8 cellular contexts compared by ENCODE assay signal in genomic region chr1:174005032-174005431, GRCh38. TPM values are rescaled to one million over a fixed set of nuclear protein-coding genes. Genes with fewer than 3 reads are reported as not detected.
DNase-seq lines count a peak whose midpoint lies in the region; ATAC-seq and TF ChIP-seq lines count a peak whose summit lies in the region.

No MANE protein-coding gene starts in this region.

- no peak overlapping the region for H3K27ac ChIP-seq in hepatocyte

- WGBS in hepatocyte (ENCODE audit: low lambda C conversion rate, missing lambda C conversion rate), result 67% methylated on average over 2 of the region's 2 CpGs

- H3K9me2 ChIP-seq in hepatocyte (replicated peaks; ENCODE audit: insufficient read depth), result no peaks in the 10 kb centered on the region

- H2AFZ ChIP-seq in hepatocyte, result no peak overlapping the region

- H4K20me1 ChIP-seq in hepatocyte (ENCODE audit: insufficient read depth, poor library complexity, severe bottlenecking), result peaks cover 89% of the 10 kb centered on the region

- H3K27me3 ChIP-seq in hepatocyte, result no peaks in the 10 kb centered on the region

- H3K9me3 ChIP-seq in hepatocyte (ENCODE audit: low read depth), result no peaks in the 10 kb centered on the region

- TF ChIP-seq CTCF in hepatocyte (IDR thresholded peaks at IDR 0.05; ENCODE audit: poor library complexity), result no peak

- no peak overlapping the region for H3K4me3 ChIP-seq in hepatocyte

- H3K79me2 ChIP-seq in hepatocyte, result peaks cover 100% of the 10 kb centered on the region

- peak; percentile 39 for DNase-seq in H4 (ENCODE audit: low spot score)
- DNase-seq in NCI-H1105 treated with DMSO at 0.1 percent for 48 hours (lab: John Stamatoyannopoulos, UW), result peak; percentile 29
- DNase-seq in left kidney (ENCODE audit: low read depth, low spot score), result peak; percentile 15
- DNase-seq in hepatocyte (ENCODE audit: low spot score), result no peak
- no peak for DNase-seq in NCI-H748 treated with DMSO at 0.1 percent for 48 hours (lab: John Stamatoyannopoulos, UW)
- DNase-seq in T-helper 9 cell, result no peak
- DNase-seq in DMS114 treated with DMSO at 0.1 percent for 48 hours (lab: John Stamatoyannopoulos, UW; ENCODE audit: unreplicated experiment), result no peak

- peak; percentile 95 for ATAC-seq in GM18502 (IDR thresholded peaks at IDR 0.05; ENCODE audit: poor library complexity, unreplicated experiment)

- H3K4me2 ChIP-seq in hepatocyte, result no peak overlapping the region

- peaks cover 3% of the 10 kb centered on the region for H3K4me1 ChIP-seq in hepatocyte (ENCODE audit: insufficient read depth)

- no peaks in the 10 kb centered on the region for H3K36me3 ChIP-seq in hepatocyte (replicated peaks; ENCODE audit: insufficient read depth, low read depth)

RNA-seq across cellular contexts. Expression of gene RC3H1, which starts 17.1 kb away (rescaled TPM):
- 8.8 and 9.5 TPM in 2 replicates for total RNA-seq in H4 (2014; rRNA removed; shearing (Covaris generic))
- total RNA-seq in hepatocyte, result 22.8 and 32.6 TPM in 2 replicates
- polyA plus RNA-seq in hepatocyte, result 5.8 and 5.9 TPM in 2 replicates

Comparison
In these comparisons a context has a peak if more than half of its experiments do, and no peak if none do; other contexts are left out.
1. DNase-seq: peak in H4 (single experiment), NCI-H1105 treated with DMSO at 0.1 percent for 48 hours (single experiment) and left kidney (single experiment); none in hepatocyte (single experiment), NCI-H748 treated with DMSO at 0.1 percent for 48 hours (single experiment), T-helper 9 cell (single experiment) and DMS114 treated with DMSO at 0.1 percent for 48 hours (single experiment).